In genomic region chr5:160438316-160439204, GRCh38 we compare ENCODE assay signal across 8 cellular contexts. TPM values are rescaled to one million over a fixed set of nuclear protein-coding genes. Genes with fewer than 3 reads are reported as not detected.
DNase-seq lines count a peak whose midpoint lies in the region; ATAC-seq, FAIRE-seq and TF ChIP-seq lines count a peak whose summit lies in the region.

No MANE protein-coding gene starts in this region.

- CTCF ChIA-PET in HepG2 (lab: Yijun Ruan, JAX; ENCODE audit: low intra/inter-chr PET ratio, low total read pairs): interaction anchor here (0.7 to 2.3 kb wide), 5 partner anchors 22 to 348 kb away, joined by 3 to 19 read pairs (median 5); no protein-coding TSS in a partner anchor

- no peak overlapping the region for H3K27ac ChIP-seq in HepG2 (ENCODE audit: extremely low read length, insufficient read depth, low read length)

- no TSS peak for BruUV-seq in HepG2 (replicated peaks; lab: Mats Ljungman, UMichigan)

- no peaks in the 10 kb centered on the region for H4K20me1 ChIP-seq in HepG2 (ENCODE audit: insufficient read depth, low read length)

- POLR2A ChIA-PET in HepG2 (lab: Yijun Ruan, JAX): interaction anchor here (1.1 to 2.4 kb wide), 5 partner anchors 17 to 39 kb away, joined by 3 to 29 read pairs (median 5); partner anchors contain the start of gene PTTG1

- TF ChIP-seq CTCF in AG09309 (IDR thresholded peaks at IDR 0.05; ENCODE audit: control insufficient read depth, insufficient read depth, low read depth, low read length, missing control alignments) (peak; percentile 94), HepG2 (CRISPR knock-in tag; IDR thresholded peaks at IDR 0.05) (peak; percentile 91)

- WGBS in HepG2 (ENCODE audit: low lambda C conversion rate): 3% methylated on average over 18 of the region's 18 CpGs

- peak; percentile 21 for DNase-seq in AG09309 (ENCODE audit: low read depth)
- DNase-seq in NCI-H226: peak; percentile 13
- peak; percentile 34 for DNase-seq in activated CD4-positive, alpha-beta T cell treated with anti-CD3 and anti-CD28 coated beads for 1 hour
- DNase-seq in dermis blood vessel endothelial cell: peak; percentile 80
- peak; percentile 62 for DNase-seq in HepG2 (ENCODE audit: low spot score)
- peak; percentile 32 to 49 for DNase-seq in stimulated activated CD4-positive, alpha-beta T cell treated with anti-CD3 and anti-CD28 coated beads, Interleukin-4, amount 100 ng/mL, for 48 hours (ENCODE audit: low read depth in 2 of 2)

- H3K4me3 ChIP-seq in AG09309 (ENCODE audit: control insufficient read depth, low read depth, low read length): peak overlapping the region; percentile 59
- H3K4me3 ChIP-seq in HepG2 (replicated peaks in 1 of 3; ENCODE audit: insufficient read depth in 1 of 3, low read depth in 2 of 3, low read length in 3 of 3): peak overlapping the region; percentile 13 to 60 (median 39)

- H3K79me2 ChIP-seq in HepG2 (ENCODE audit: insufficient read depth, low read length): no peaks in the 10 kb centered on the region

- H3K9me3 ChIP-seq in HepG2 (ENCODE audit: low read length): no peaks in the 10 kb centered on the region

- intact Hi-C loops in HepG2 (cut with micrococcal nuclease; ENCODE audit: unreplicated experiment): loop anchor here (1.0 to 2.0 kb wide), 6 partner anchors 22 to 349 kb away; no protein-coding TSS in a partner anchor

- H3K4me1 ChIP-seq in HepG2 (ENCODE audit: insufficient read depth, low read length): peaks cover 42% of the 10 kb centered on the region

- in situ Hi-C loops in HepG2 (cut with HindIII; ENCODE audit: extremely low pct_ligation_motif_present, low pct_unique_long_range_greater_than_20kb): loop anchor here (5.0 to 10.0 kb wide), 2 partner anchors 64 to 356 kb away; no protein-coding TSS in a partner anchor

- H2AFZ ChIP-seq in HepG2 (ENCODE audit: low read length): peak overlapping the region; percentile 32

- TF ChIP-seq POLR2A in HepG2 (IDR thresholded peaks at IDR 0.05; ENCODE audit: insufficient read depth in 1 of 2, low read depth in 2 of 2, low read length in 2 of 2): no peak

- H3K36me3 ChIP-seq in HepG2 (replicated peaks in 1 of 2; ENCODE audit: control insufficient read depth in 1 of 2, insufficient read depth in 2 of 2, low read length in 2 of 2): no peaks in the 10 kb centered on the region

- FAIRE-seq in HepG2 (lab: Jason Lieb, UNC): peak; percentile 85

- TF ChIP-seq EP300 in HepG2 (IDR thresholded peaks at IDR 0.05; ENCODE audit: low read depth in 2 of 2, low read length in 2 of 2) (no peak), HepG2 (CRISPR knock-in tag; IDR thresholded peaks at IDR 0.05; ENCODE audit: borderline replicate concordance) (no peak)

- H3K4me2 ChIP-seq in HepG2 (ENCODE audit: low read depth, low read length): peak overlapping the region; percentile 93

- ATAC-seq in GM18870 (IDR thresholded peaks at IDR 0.05; ENCODE audit: unreplicated experiment) (peak; percentile 30), HG03135 (IDR thresholded peaks at IDR 0.05; ENCODE audit: unreplicated experiment) (peak; percentile 37), HepG2 (peak; percentile 79)

- peak; percentile 69 for TF ChIP-seq RAD21 in HepG2 (CRISPR knock-in tag; IDR thresholded peaks at IDR 0.05)

- H3K27me3 ChIP-seq in HepG2 (ENCODE audit: control insufficient read depth in 1 of 2, insufficient read depth in 2 of 2, low read length in 2 of 2): peaks cover 0 to 1% of the 10 kb centered on the region in 2 experiments; a peak in 1 of 5 replicates

- H3K9ac ChIP-seq in HepG2 (ENCODE audit: insufficient read depth, low read depth, low read length): peak overlapping the region; percentile 4; the same call in 1 of the 2 replicates

TF ChIP-seq in HepG2, 621 proteins besides CTCF, POLR2A, EP300 and RAD21 (continues in another document):
- TF ChIP-seq IRF2 (CRISPR knock-in tag; IDR thresholded peaks at IDR 0.05) (no peak; the same call in 1 of the 2 replicates), ERF (CRISPR knock-in tag; IDR thresholded peaks at IDR 0.05) (peak; percentile 19; the same call in 1 of the 2 replicates), SRY (CRISPR knock-in tag; IDR thresholded peaks at IDR 0.05) (no peak)

RNA-seq across cellular contexts. Expression of gene PTTG1, which starts 16.9 kb away (rescaled TPM):
- 60.4 and 190 TPM in 2 replicates for total RNA-seq in dermis blood vessel endothelial cell
- 161 and 206 TPM in 2 replicates for total RNA-seq in HepG2 (2016; rRNA removed; fragmentation: Illumina TruSeq; extraction: Trizol)
- total RNA-seq in HepG2 (2016; cell fraction: cytosol; rRNA removed; fragmentation: Illumina TruSeq; extraction: Trizol; ENCODE audit: low read depth): 61.6 and 66.4 TPM in 2 replicates
- total RNA-seq in HepG2 (2016; cell fraction: insoluble cytoplasmic fraction; rRNA removed; fragmentation: Illumina TruSeq; extraction: Trizol): 157 and 223 TPM in 2 replicates
- total RNA-seq in HepG2 (2016; cell fraction: membrane; rRNA removed; fragmentation: Illumina TruSeq; extraction: Trizol): 67.0 and 69.1 TPM in 2 replicates
- total RNA-seq in HepG2 (2016; cell fraction: nucleus; rRNA removed; fragmentation: Illumina TruSeq; extraction: Trizol): 66.0 and 73.6 TPM in 2 replicates
- polyA plus RNA-seq in HepG2 (2011; rRNA removed): 53.0 and 102 TPM in 2 replicates
- 166 and 211 TPM in 2 replicates for polyA plus RNA-seq in HepG2 (2011; cell fraction: cytosol; rRNA removed)
- polyA plus RNA-seq in HepG2 (2011; cell fraction: nucleus; rRNA removed): 50.7 and 64.1 TPM in 2 replicates
- polyA plus RNA-seq in HepG2 (2012): 42.2 and 101 TPM in 2 replicates
- 50.9 and 58.2 TPM in 2 replicates for polyA plus RNA-seq in HepG2 (2016; cell fraction: cytosol; fragmentation: Illumina TruSeq; extraction: Trizol; ENCODE audit: low read depth)
- polyA plus RNA-seq in HepG2 (2016; cell fraction: insoluble cytoplasmic fraction; fragmentation: Illumina TruSeq; extraction: Trizol; ENCODE audit: low read depth): 204 and 208 TPM in 2 replicates
- 60.1 and 60.7 TPM in 2 replicates for polyA plus RNA-seq in HepG2 (2016; cell fraction: membrane; fragmentation: Illumina TruSeq; extraction: Trizol; ENCODE audit: low read depth)
- 84.3 and 91.2 TPM in 2 replicates for polyA plus RNA-seq in HepG2 (2016; cell fraction: nucleus; fragmentation: Illumina TruSeq; extraction: Trizol; ENCODE audit: insufficient read depth, low read depth)
- polyA minus RNA-seq in HepG2 (2011; rRNA and poly(A)+ RNA removed; ENCODE audit: low replicate concordance): 40.6 and 146 TPM in 2 replicates
- polyA minus RNA-seq in HepG2 (2011; cell fraction: cytosol; rRNA and poly(A)+ RNA removed): 17.1 and 33.2 TPM in 2 replicates
- polyA minus RNA-seq in HepG2 (2011; cell fraction: nucleus; rRNA and poly(A)+ RNA removed): 21.5 and 33.3 TPM in 2 replicates

RNA-seq across cellular contexts. Expression of gene SLU7, which starts 19.7 kb away (rescaled TPM):
- total RNA-seq in dermis blood vessel endothelial cell: 84.8 and 96.5 TPM in 2 replicates
- 39.2 and 52.6 TPM in 2 replicates for total RNA-seq in HepG2 (2016; rRNA removed; fragmentation: Illumina TruSeq; extraction: Trizol)
- total RNA-seq in HepG2 (2016; cell fraction: cytosol; rRNA removed; fragmentation: Illumina TruSeq; extraction: Trizol; ENCODE audit: low read depth): 5.4 and 6.3 TPM in 2 replicates
- total RNA-seq in HepG2 (2016; cell fraction: insoluble cytoplasmic fraction; rRNA removed; fragmentation: Illumina TruSeq; extraction: Trizol): 37.1 and 52.6 TPM in 2 replicates
- total RNA-seq in HepG2 (2016; cell fraction: membrane; rRNA removed; fragmentation: Illumina TruSeq; extraction: Trizol): 12.2 and 13.1 TPM in 2 replicates
- 23.3 and 25.9 TPM in 2 replicates for total RNA-seq in HepG2 (2016; cell fraction: nucleus; rRNA removed; fragmentation: Illumina TruSeq; extraction: Trizol)
- 13.6 and 24.0 TPM in 2 replicates for polyA plus RNA-seq in HepG2 (2011; rRNA removed)
- 10.5 and 14.8 TPM in 2 replicates for polyA plus RNA-seq in HepG2 (2011; cell fraction: cytosol; rRNA removed)
- polyA plus RNA-seq in HepG2 (2011; cell fraction: nucleus; rRNA removed): 8.8 and 11.4 TPM in 2 replicates
- 36.7 and 47.7 TPM in 2 replicates for polyA plus RNA-seq in HepG2 (2012)
- 3.8 and 3.9 TPM in 2 replicates for polyA plus RNA-seq in HepG2 (2016; cell fraction: cytosol; fragmentation: Illumina TruSeq; extraction: Trizol; ENCODE audit: low read depth)
- 41.9 and 42.0 TPM in 2 replicates for polyA plus RNA-seq in HepG2 (2016; cell fraction: insoluble cytoplasmic fraction; fragmentation: Illumina TruSeq; extraction: Trizol; ENCODE audit: low read depth)
- polyA plus RNA-seq in HepG2 (2016; cell fraction: membrane; fragmentation: Illumina TruSeq; extraction: Trizol; ENCODE audit: low read depth): 4.5 and 5.5 TPM in 2 replicates
- polyA plus RNA-seq in HepG2 (2016; cell fraction: nucleus; fragmentation: Illumina TruSeq; extraction: Trizol; ENCODE audit: insufficient read depth, low read depth): 29.1 and 31.2 TPM in 2 replicates
- 3.7 and 8.6 TPM in 2 replicates for polyA minus RNA-seq in HepG2 (2011; rRNA and poly(A)+ RNA removed; ENCODE audit: low replicate concordance)
- polyA minus RNA-seq in HepG2 (2011; cell fraction: cytosol; rRNA and poly(A)+ RNA removed): 7.6 and 13.9 TPM in 2 replicates
- 25.4 and 32.6 TPM in 2 replicates for polyA minus RNA-seq in HepG2 (2011; cell fraction: nucleus; rRNA and poly(A)+ RNA removed)

RNA-seq across cellular contexts. Expression of gene FAM200C, which starts 38.7 kb away (rescaled TPM):
- total RNA-seq in dermis blood vessel endothelial cell (3.8 and 4.8 TPM in 2 replicates), HepG2 (2016; rRNA removed; fragmentation: Illumina TruSeq; extraction: Trizol) (4.7 and 6.4 TPM in 2 replicates)
- 1.4 and 1.5 TPM in 2 replicates for total RNA-seq in HepG2 (2016; cell fraction: cytosol; rRNA removed; fragmentation: Illumina TruSeq; extraction: Trizol; ENCODE audit: low read depth)
- 4.8 and 6.4 TPM in 2 replicates for total RNA-seq in HepG2 (2016; cell fraction: insoluble cytoplasmic fraction; rRNA removed; fragmentation: Illumina TruSeq; extraction: Trizol)
- 2.7 and 2.8 TPM in 2 replicates for total RNA-seq in HepG2 (2016; cell fraction: membrane; rRNA removed; fragmentation: Illumina TruSeq; extraction: Trizol)
- 4.6 and 5.8 TPM in 2 replicates for total RNA-seq in HepG2 (2016; cell fraction: nucleus; rRNA removed; fragmentation: Illumina TruSeq; extraction: Trizol)
- polyA plus RNA-seq in HepG2 (2011; rRNA removed): 2.7 and 3.2 TPM in 2 replicates
- 1.2 and 1.5 TPM in 2 replicates for polyA plus RNA-seq in HepG2 (2011; cell fraction: cytosol; rRNA removed)
- 2.3 and 3.1 TPM in 2 replicates for polyA plus RNA-seq in HepG2 (2011; cell fraction: nucleus; rRNA removed)
- polyA plus RNA-seq in HepG2 (2012): 2.5 and 3.8 TPM in 2 replicates
- polyA plus RNA-seq in HepG2 (2016; cell fraction: cytosol; fragmentation: Illumina TruSeq; extraction: Trizol; ENCODE audit: low read depth): 0.40 and 0.49 TPM in 2 replicates
- 3.9 and 4.4 TPM in 2 replicates for polyA plus RNA-seq in HepG2 (2016; cell fraction: insoluble cytoplasmic fraction; fragmentation: Illumina TruSeq; extraction: Trizol; ENCODE audit: low read depth)
- 0.83 and 1.1 TPM in 2 replicates for polyA plus RNA-seq in HepG2 (2016; cell fraction: membrane; fragmentation: Illumina TruSeq; extraction: Trizol; ENCODE audit: low read depth)
- polyA plus RNA-seq in HepG2 (2016; cell fraction: nucleus; fragmentation: Illumina TruSeq; extraction: Trizol; ENCODE audit: insufficient read depth, low read depth): 6.4 and 6.6 TPM in 2 replicates
- polyA minus RNA-seq in HepG2 (2011; rRNA and poly(A)+ RNA removed; ENCODE audit: low replicate concordance): 2.0 and 3.0 TPM in 2 replicates
- polyA minus RNA-seq in HepG2 (2011; cell fraction: cytosol; rRNA and poly(A)+ RNA removed): 1.9 and 2.4 TPM in 2 replicates
- 8.4 and 11.1 TPM in 2 replicates for polyA minus RNA-seq in HepG2 (2011; cell fraction: nucleus; rRNA and poly(A)+ RNA removed)

Comparison
In these comparisons a context has a peak if more than half of its experiments do, and no peak if none do; other contexts are left out.
1. DNase-seq: peak in every context shown above with its lines; median percentile 80 in dermis blood vessel endothelial cell; 62 in HepG2; 40 in stimulated activated CD4-positive, alpha-beta T cell treated with anti-CD3 and anti-CD28 coated beads, Interleukin-4, amount 100 ng/mL, for 48 hours; 34 in activated CD4-positive, alpha-beta T cell treated with anti-CD3 and anti-CD28 coated beads for 1 hour; 21 in AG09309; 13 in NCI-H226.